26 cellular contexts compared by ENCODE assay signal in the genomic region with DNA sequence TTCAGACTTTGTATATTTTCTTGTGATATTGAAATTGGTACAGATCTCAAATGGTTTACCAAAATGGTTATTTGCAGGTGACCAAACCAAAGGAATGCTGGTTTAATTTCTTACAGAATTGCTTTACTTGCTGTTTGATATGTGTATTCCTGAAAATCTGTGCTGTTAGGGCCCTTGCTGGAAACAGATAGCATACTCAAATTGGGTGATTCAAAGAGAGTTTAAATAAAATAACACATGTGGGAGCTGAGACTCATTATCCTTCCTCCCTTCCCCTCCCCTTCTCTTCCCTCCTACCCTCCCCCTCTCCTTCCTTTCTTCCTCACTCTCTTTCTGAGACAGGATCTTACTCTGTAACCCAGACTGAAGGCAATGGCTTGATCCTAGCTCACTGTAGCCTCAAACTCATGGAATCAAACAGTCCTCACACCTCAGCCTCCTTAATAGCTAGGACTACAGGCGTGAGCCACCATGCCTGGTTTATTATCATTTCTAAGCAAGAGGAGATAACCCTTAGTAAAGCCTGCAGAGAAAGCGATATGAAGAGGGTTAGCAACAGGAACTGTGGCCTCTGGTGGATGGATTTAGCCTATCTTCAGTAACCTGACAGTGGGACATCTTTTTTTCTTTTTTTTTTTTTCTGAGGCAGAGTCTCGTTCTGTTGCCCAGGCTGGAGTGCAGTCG.
A peak's percentile ranks its signal among the peaks of the same experiment; 100 is the strongest.
DNase-seq lines count a peak whose midpoint lies in the region; ATAC-seq, FAIRE-seq and TF ChIP-seq lines count a peak whose summit lies in the region.
"Had no signal": no experiment of that assay in that cellular context is flagged by ENCODE, and none has a peak within 500 bp of the region (broad histone marks: within the 10 kb centered on the region; RNA-seq: fewer than 3 reads in every experiment).

No MANE protein-coding gene starts in this region.

- intact Hi-C loops in K562 (cut with micrococcal nuclease), result no loop called here

- CTCF ChIA-PET in K562 (lab: Yijun Ruan, JAX; ENCODE audit: low intra/inter-chr PET ratio), result no interaction called here
- CTCF ChIA-PET in activated CD4-positive, alpha-beta memory T cell treated with anti-CD3 and anti-CD28 coated beads, Interleukin-2, amount 10 ng/mL, durations not matched to agents 7 days and 5 days (lab: Charles Lee), result no interaction called here

- in situ Hi-C loops in K562 (cut with MboI), result no loop called here

- no peaks in the 10 kb centered on the region for H3K9me3 Mint-ChIP-seq in activated CD4-positive, alpha-beta memory T cell treated with anti-CD3 and anti-CD28 coated beads, Interleukin-2, amount 10 ng/mL, durations not matched to agents 7 days and 5 days
- H3K9me3 Mint-ChIP-seq: T-cell had no signal

- no peak overlapping the region for H3K27ac Mint-ChIP-seq in activated CD4-positive, alpha-beta memory T cell treated with anti-CD3 and anti-CD28 coated beads, Interleukin-2, amount 10 ng/mL, durations not matched to agents 7 days and 5 days
- H3K27ac Mint-ChIP-seq: CD4-positive, alpha-beta memory T cell; T-cell had no signal

- no peak for TF ChIP-seq POLR2A in H54 (IDR thresholded peaks at IDR 0.05; ENCODE audit: low read depth, low read length)
- no peak for TF ChIP-seq POLR2A in K562 (conservative IDR thresholded peaks at IDR 0.05)

- no peak overlapping the region for H3K9ac ChIP-seq in K562 (ENCODE audit: insufficient read depth in 1 of 2, low read depth in 2 of 2, low read length in 2 of 2)

- no peaks in the 10 kb centered on the region for H3K79me2 ChIP-seq in K562 (ENCODE audit: control insufficient read depth, insufficient read depth, low read length)

- ATAC-seq in K562 (peak; percentile 64; the same call in 2 of the 3 replicates), HG03025 (IDR thresholded peaks at IDR 0.05; ENCODE audit: low FRiP score, unreplicated experiment) (no peak)
- ATAC-seq: Panc1, T-cell had no signal

- DNase-seq in H54 (ENCODE audit: insufficient read length, low spot score) (no peak), OCI-M1 (lab: John Stamatoyannopoulos, UW) (peak; percentile 60), K562 (ENCODE audit: extremely low read depth in 1 of 4, low spot score in 3 of 4) (peak in 2 of 4 experiments; percentile 10 to 17), urothelium cell line (ENCODE audit: low spot score) (no peak), NCI-H2196 treated with DMSO at 0.1 percent for 48 hours (lab: John Stamatoyannopoulos, UW; ENCODE audit: unreplicated experiment) (no peak)
- no peak for DNase-seq in activated CD4-positive, alpha-beta memory T cell treated with anti-CD3 and anti-CD28 coated beads, Interleukin-2, amount 10 ng/mL, durations not matched to agents 7 days and 5 days
- DNase-seq: C1 segment of cervical spinal cord; CD4-positive, alpha-beta memory T cell; DMS 273 treated with DMSO at 0.1 percent for 48 hours; DMS79; GOT3; KBM-7; MV-4-11; NCI-H1105; NCI-H1436 treated with DMSO at 0.1 percent for 48 hours; NCI-H187 treated with DMSO at 0.1 percent for 48 hours; NCI-H2171 treated with DMSO at 0.1 percent for 48 hours; NCI-H446; NCI-H526; SHP77; T-cell had no signal

- peak in 1 of 2 experiments; percentile 9; a peak in 1 of 4 replicates for TF ChIP-seq RAD21 in K562 (CRISPR knock-in tag; conservative IDR thresholded peaks at IDR 0.05 in 1 of 2, IDR thresholded peaks at IDR 0.05 in 1 of 2)

- no peak overlapping the region for H3K4me3 Mint-ChIP-seq in activated CD4-positive, alpha-beta memory T cell treated with anti-CD3 and anti-CD28 coated beads, Interleukin-2, amount 10 ng/mL, durations not matched to agents 7 days and 5 days
- H3K4me3 Mint-ChIP-seq: CD4-positive, alpha-beta memory T cell; T-cell had no signal

- H3K36me3 ChIP-seq in K562 (ENCODE audit: control insufficient read depth, insufficient read depth, low read length), result no peaks in the 10 kb centered on the region

- H3K27ac ChIP-seq in K562 (ENCODE audit: extremely low read depth, low read depth, low read length), result no peak overlapping the region
- H3K27ac ChIP-seq: HL-60, RWPE1 had no signal

- H3K9me3 ChIP-seq in K562 (replicated peaks; ENCODE audit: control insufficient read depth, insufficient read depth, low read depth, low read length), result no peaks in the 10 kb centered on the region

- H3K27me3 Mint-ChIP-seq in activated CD4-positive, alpha-beta memory T cell treated with anti-CD3 and anti-CD28 coated beads, Interleukin-2, amount 10 ng/mL, durations not matched to agents 7 days and 5 days, result no peaks in the 10 kb centered on the region
- H3K27me3 Mint-ChIP-seq: CD4-positive, alpha-beta memory T cell; T-cell had no signal

- H4K20me1 ChIP-seq in K562 (replicated peaks; ENCODE audit: control insufficient read depth, insufficient read depth, low read length), result no peaks in the 10 kb centered on the region

- no peak overlapping the region for H2AFZ ChIP-seq in K562 (ENCODE audit: low read depth, low read length)

- no peak for TF ChIP-seq CTCF in K562 (IDR thresholded peaks at IDR 0.05 in 2 of 3, conservative IDR thresholded peaks at IDR 0.05 in 1 of 3; ENCODE audit: insufficient read depth in 2 of 3, low read depth in 1 of 3, low read length in 3 of 3)

- WGBS in K562 (ENCODE audit: insufficient coverage, low coverage, missing lambda C conversion rate), result 0% methylated on average over 4 of the region's 4 CpGs

- H3K36me3 Mint-ChIP-seq in activated CD4-positive, alpha-beta memory T cell treated with anti-CD3 and anti-CD28 coated beads, Interleukin-2, amount 10 ng/mL, durations not matched to agents 7 days and 5 days (ENCODE audit: low read depth), result no peaks in the 10 kb centered on the region

- no peak overlapping the region for H3K4me2 ChIP-seq in K562 (ENCODE audit: insufficient read depth, low read length)

- H3K4me1 ChIP-seq in K562 (replicated peaks in 1 of 2; ENCODE audit: control insufficient read depth in 2 of 2, insufficient read depth in 2 of 2, low read length in 2 of 2), result no peaks in the 10 kb centered on the region

- H3K9me1 ChIP-seq in K562 (ENCODE audit: control insufficient read depth, insufficient read depth, low read length), result no peaks in the 10 kb centered on the region

- no TSS peak for BruUV-seq in K562 (replicated peaks; lab: Mats Ljungman, UMichigan)

- H3K4me3 ChIP-seq in K562, result no peak overlapping the region

- peaks cover 0 to 8% of the 10 kb centered on the region in 2 experiments; a peak in 2 of 5 replicates for H3K27me3 ChIP-seq in K562 (ENCODE audit: control insufficient read depth in 2 of 2, insufficient read depth in 2 of 2, low read length in 2 of 2)

- FAIRE-seq in H54 (lab: Jason Lieb, UNC) (peak; percentile 43), K562 (lab: Jason Lieb, UNC) (no peak), urothelium cell line (lab: Jason Lieb, UNC) (peak; percentile 62)
- FAIRE-seq: GM18507 had no signal

- POLR2A ChIA-PET in K562 (lab: Yijun Ruan, JAX), result no interaction called here
- POLR2A ChIA-PET in activated CD4-positive, alpha-beta memory T cell treated with anti-CD3 and anti-CD28 coated beads, Interleukin-2, amount 10 ng/mL, durations not matched to agents 7 days and 5 days (lab: Charles Lee), result no interaction called here

- no peak for TF ChIP-seq EP300 in K562 (IDR thresholded peaks at IDR 0.05; ENCODE audit: low read length)

- peaks cover 2% of the 10 kb centered on the region for H3K4me1 Mint-ChIP-seq in activated CD4-positive, alpha-beta memory T cell treated with anti-CD3 and anti-CD28 coated beads, Interleukin-2, amount 10 ng/mL, durations not matched to agents 7 days and 5 days
- H3K4me1 Mint-ChIP-seq: T-cell had no signal

TF ChIP-seq in K562, 482 proteins besides CTCF, POLR2A, EP300 and RAD21 (continues in another document):
- TF ChIP-seq, protein P1, sequence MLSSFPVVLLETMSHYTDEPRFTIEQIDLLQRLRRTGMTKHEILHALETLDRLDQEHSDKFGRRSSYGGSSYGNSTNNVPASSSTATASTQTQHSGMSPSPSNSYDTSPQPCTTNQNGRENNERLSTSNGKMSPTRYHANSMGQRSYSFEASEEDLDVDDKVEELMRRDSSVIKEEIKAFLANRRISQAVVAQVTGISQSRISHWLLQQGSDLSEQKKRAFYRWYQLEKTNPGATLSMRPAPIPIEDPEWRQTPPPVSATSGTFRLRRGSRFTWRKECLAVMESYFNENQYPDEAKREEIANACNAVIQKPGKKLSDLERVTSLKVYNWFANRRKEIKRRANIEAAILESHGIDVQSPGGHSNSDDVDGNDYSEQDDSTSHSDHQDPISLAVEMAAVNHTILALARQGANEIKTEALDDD (IDR thresholded peaks at IDR 0.05), result peak; percentile 56
- peak; percentile 39; the same call in 1 of the 2 replicates for TF ChIP-seq ZNF384 (IDR thresholded peaks at IDR 0.05; ENCODE audit: low read depth, low read length)
- TF ChIP-seq ZSCAN29 (IDR thresholded peaks at IDR 0.05), result no peak
- TF ChIP-seq, protein P2, sequence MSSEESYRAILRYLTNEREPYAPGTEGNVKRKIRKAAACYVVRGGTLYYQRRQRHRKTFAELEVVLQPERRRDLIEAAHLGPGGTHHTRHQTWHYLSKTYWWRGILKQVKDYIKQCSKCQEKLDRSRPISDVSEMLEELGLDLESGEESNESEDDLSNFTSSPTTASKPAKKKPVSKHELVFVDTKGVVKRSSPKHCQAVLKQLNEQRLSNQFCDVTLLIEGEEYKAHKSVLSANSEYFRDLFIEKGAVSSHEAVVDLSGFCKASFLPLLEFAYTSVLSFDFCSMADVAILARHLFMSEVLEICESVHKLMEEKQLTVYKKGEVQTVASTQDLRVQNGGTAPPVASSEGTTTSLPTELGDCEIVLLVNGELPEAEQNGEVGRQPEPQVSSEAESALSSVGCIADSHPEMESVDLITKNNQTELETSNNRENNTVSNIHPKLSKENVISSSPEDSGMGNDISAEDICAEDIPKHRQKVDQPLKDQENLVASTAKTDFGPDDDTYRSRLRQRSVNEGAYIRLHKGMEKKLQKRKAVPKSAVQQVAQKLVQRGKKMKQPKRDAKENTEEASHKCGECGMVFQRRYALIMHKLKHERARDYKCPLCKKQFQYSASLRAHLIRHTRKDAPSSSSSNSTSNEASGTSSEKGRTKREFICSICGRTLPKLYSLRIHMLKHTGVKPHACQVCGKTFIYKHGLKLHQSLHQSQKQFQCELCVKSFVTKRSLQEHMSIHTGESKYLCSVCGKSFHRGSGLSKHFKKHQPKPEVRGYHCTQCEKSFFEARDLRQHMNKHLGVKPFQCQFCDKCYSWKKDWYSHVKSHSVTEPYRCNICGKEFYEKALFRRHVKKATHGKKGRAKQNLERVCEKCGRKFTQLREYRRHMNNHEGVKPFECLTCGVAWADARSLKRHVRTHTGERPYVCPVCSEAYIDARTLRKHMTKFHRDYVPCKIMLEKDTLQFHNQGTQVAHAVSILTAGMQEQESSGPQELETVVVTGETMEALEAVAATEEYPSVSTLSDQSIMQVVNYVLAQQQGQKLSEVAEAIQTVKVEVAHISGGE (CRISPR knock-in tag; IDR thresholded peaks at IDR 0.05), result 0 out of 6 replicates have a peak, but pooled peaks of 1 of the 3 experiments have one; percentile 17
- 0 out of 2 replicates have a peak, but pooled peaks have one; percentile 24 for TF ChIP-seq TEAD4 (IDR thresholded peaks at IDR 0.05; ENCODE audit: low read length)
- no peak for TF ChIP-seq TEAD4 (CRISPR knock-in tag; IDR thresholded peaks at IDR 0.05; ENCODE audit: borderline replicate concordance)
- 0 out of 2 replicates have a peak, but pooled peaks have one; percentile 7 for TF ChIP-seq CBFA2T2 (conservative IDR thresholded peaks at IDR 0.05)
- TF ChIP-seq PRMT5 (CRISPR knock-in tag; IDR thresholded peaks at IDR 0.05), result no peak
- no peak for TF ChIP-seq ZNF444 (CRISPR knock-in tag; IDR thresholded peaks at IDR 0.05)
